Comparison of ENCODE assay signal across 8 cellular contexts in genomic region chr17:996554-997344, GRCh38. TPM values are rescaled to one million over a fixed set of nuclear protein-coding genes. Genes with fewer than 3 reads are reported as not detected.
DNase-seq lines count a peak whose midpoint lies in the region; ATAC-seq, FAIRE-seq and TF ChIP-seq lines count a peak whose summit lies in the region.

Gene TIMM22 (plus strand): TSS chr17:997129. CDS start chr17:997143, 14 bp downstream.

- H3K79me2 ChIP-seq in keratinocyte (ENCODE audit: control insufficient read depth, insufficient read depth, low read length), result peaks cover 26% of the 10 kb centered on the region

- H4K20me1 ChIP-seq in keratinocyte (ENCODE audit: control insufficient read depth, extremely low read depth, insufficient read depth, low read length), result peaks cover 4% of the 10 kb centered on the region

- H3K9me3 ChIP-seq in keratinocyte (ENCODE audit: control insufficient read depth, low read depth, low read length), result no peaks in the 10 kb centered on the region

- dilution Hi-C loops in keratinocyte (cut with MboI; ENCODE audit: extremely low pct_ligation_motif_present, low sequenced_read_pairs), result loop anchor here (25.0 kb wide), 1 partner anchor 209 kb away; the partner anchor contains the start of genes GLOD4 and MRM3

- H3K9me1 ChIP-seq in keratinocyte (ENCODE audit: control insufficient read depth, extremely low read depth, insufficient read depth, low read length), result no peaks in the 10 kb centered on the region

- H3K27me3 ChIP-seq in keratinocyte (ENCODE audit: control insufficient read depth, extremely low read depth, insufficient read depth, low read length), result no peaks in the 10 kb centered on the region

- peaks cover 23% of the 10 kb centered on the region for H3K4me1 ChIP-seq in keratinocyte (ENCODE audit: control insufficient read depth, extremely low read depth, insufficient read depth, low read length)

- DNase-seq in Ammon's horn (ENCODE audit: low spot score), result peak; percentile 96
- DNase-seq in NCI-H446 treated with DMSO at 0.1 percent for 48 hours (lab: John Stamatoyannopoulos, UW), result peak; percentile 96
- DNase-seq in cerebellar nuclear complex (lab: John Stamatoyannopoulos, UW), result peak; percentile 53 to 74
- DNase-seq in keratinocyte (ENCODE audit: low read depth, low spot score), result peak; percentile 68
- DNase-seq in stimulated activated CD4-positive, alpha-beta T cell treated with anti-CD3 and anti-CD28 coated beads, Interleukin-15, amount 100 ng/mL, for 1 hour (ENCODE audit: low read depth in 1 of 2, low spot score in 1 of 2), result peak; percentile 80 to 84

- ATAC-seq in GM19043 (IDR thresholded peaks at IDR 0.05; ENCODE audit: low read depth, unreplicated experiment) (peak; percentile 75), HG03378 (IDR thresholded peaks at IDR 0.05; ENCODE audit: unreplicated experiment) (peak; percentile 88)
- ATAC-seq in activated CD4-positive, CD25-positive, alpha-beta regulatory T cell treated with anti-CD3 and anti-CD28 coated beads, Interleukin-2, amount 50 U/mL, for 24 hours, result peak; percentile 94 to 96

- H3K27ac ChIP-seq in keratinocyte (ENCODE audit: control insufficient read depth, insufficient read depth, low read length), result peak within 1 kb of the TSS; percentile 99

- H3K4me2 ChIP-seq in keratinocyte (ENCODE audit: control insufficient read depth, extremely low read depth, insufficient read depth, low read depth, low read length), result peak within 1 kb of the TSS; percentile 79

- peak; percentile 94 to 96 (median 94) for TF ChIP-seq CTCF in keratinocyte (optimal IDR thresholded peaks at IDR 0.05 in 1 of 3, IDR thresholded peaks at IDR 0.05 in 1 of 3, conservative IDR thresholded peaks at IDR 0.05 in 1 of 3; ENCODE audit: extremely low read depth in 1 of 3, insufficient read depth in 2 of 3, low read length in 3 of 3)

- H3K36me3 ChIP-seq in keratinocyte (ENCODE audit: control insufficient read depth in 2 of 2, extremely low read depth in 1 of 2, insufficient read depth in 2 of 2, low read length in 2 of 2), result peaks cover 17 to 21% of the 10 kb centered on the region in 2 experiments

- H3K9ac ChIP-seq in keratinocyte (ENCODE audit: control insufficient read depth, extremely low read depth, insufficient read depth, low read length), result peak within 1 kb of the TSS; percentile 99

- FAIRE-seq in keratinocyte (lab: Jason Lieb, UNC), result peak; percentile 43

- peak within 1 kb of the TSS; percentile 100 for H2AFZ ChIP-seq in keratinocyte (ENCODE audit: control insufficient read depth, low read length)

- H3K4me3 ChIP-seq in keratinocyte (ENCODE audit: control insufficient read depth in 2 of 3, extremely low read depth in 1 of 3, insufficient read depth in 2 of 3, low read depth in 1 of 3, low read length in 3 of 3), result peak within 1 kb of the TSS; percentile 87 to 98 (median 96)

RNA-seq across cellular contexts. Expression of gene TIMM22, which starts in this region (rescaled TPM):
- 11.1 to 24.8 TPM (median 14.4 TPM) in 3 replicates for polyA plus RNA-seq in keratinocyte
- 2.8 TPM for polyA plus RNA-seq in keratinocyte (2011; ENCODE audit: low read depth)
- 18.1 and 19.0 TPM in 2 replicates for polyA plus RNA-seq in keratinocyte (2011; cell fraction: cytosol; rRNA removed)
- 12.1 and 12.4 TPM in 2 replicates for polyA plus RNA-seq in keratinocyte (2011; cell fraction: nucleus; rRNA removed)
- polyA plus RNA-seq in keratinocyte (2012; ENCODE audit: low replicate concordance), result 11.7 and 20.2 TPM in 2 replicates
- polyA minus RNA-seq in keratinocyte, result 12.1 to 16.9 TPM (median 15.9 TPM) in 3 replicates
- polyA minus RNA-seq in keratinocyte (2011; cell fraction: cytosol; rRNA and poly(A)+ RNA removed), result 12.3 TPM
- polyA minus RNA-seq in keratinocyte (2011; cell fraction: nucleus; rRNA and poly(A)+ RNA removed), result 5.0 and 8.1 TPM in 2 replicates

Comparison
In these comparisons a context has a peak if more than half of its experiments do, and no peak if none do; other contexts are left out.
1. Peak in every context shown above with its lines: DNase-seq, ATAC-seq, H3K4me3 ChIP-seq and H3K27ac ChIP-seq.